2 cellular contexts compared by ENCODE assay signal in genomic region chr15:66735909-66736305, GRCh38.
TF ChIP-seq lines count a peak whose summit lies in the region.

No MANE protein-coding gene starts in this region.

TF ChIP-seq in SK-N-SH, 30 proteins besides CTCF, POLR2A, EP300 and RAD21 (continued from another document):
- TF ChIP-seq REST (IDR thresholded peaks at IDR 0.05; ENCODE audit: low read depth, low read length) (no peak), RCOR1 (IDR thresholded peaks at IDR 0.05; ENCODE audit: low read length) (no peak)

TF ChIP-seq in SK-N-SH treated with all-trans-retinoic acid at 6 μM for 48 hours, 23 proteins besides CTCF, POLR2A, EP300 and RAD21 (continued from another document):
- TF ChIP-seq CREB5 (CRISPR knock-in tag; IDR thresholded peaks at IDR 0.05; ENCODE audit: low read depth) (no peak), ZFP3 (CRISPR knock-in tag; IDR thresholded peaks at IDR 0.05) (no peak), ZFP30 (CRISPR knock-in tag; IDR thresholded peaks at IDR 0.05) (no peak), ZNF8 (CRISPR knock-in tag; IDR thresholded peaks at IDR 0.05) (no peak), GLIS3 (CRISPR knock-in tag; IDR thresholded peaks at IDR 0.05) (no peak), ZNF70 (CRISPR knock-in tag; IDR thresholded peaks at IDR 0.05) (no peak), BACH2 (CRISPR knock-in tag; IDR thresholded peaks at IDR 0.05; ENCODE audit: borderline replicate concordance) (no peak), RARB (CRISPR knock-in tag; IDR thresholded peaks at IDR 0.05) (no peak), ARNTL (CRISPR knock-in tag; IDR thresholded peaks at IDR 0.05; ENCODE audit: borderline replicate concordance, low read depth) (no peak), CSDC2 (CRISPR knock-in tag; IDR thresholded peaks at IDR 0.05) (no peak), ESRRG (CRISPR knock-in tag; IDR thresholded peaks at IDR 0.05) (no peak), PPARA (CRISPR knock-in tag; IDR thresholded peaks at IDR 0.05; ENCODE audit: borderline replicate concordance) (no peak), SNAI2 (CRISPR knock-in tag; IDR thresholded peaks at IDR 0.05) (no peak), ZNF565 (CRISPR knock-in tag; conservative IDR thresholded peaks at IDR 0.05; ENCODE audit: low read depth) (no peak), ISL1 (CRISPR knock-in tag; IDR thresholded peaks at IDR 0.05) (no peak)
